ENCODE assay signal across 7 cellular contexts in the genomic region with DNA sequence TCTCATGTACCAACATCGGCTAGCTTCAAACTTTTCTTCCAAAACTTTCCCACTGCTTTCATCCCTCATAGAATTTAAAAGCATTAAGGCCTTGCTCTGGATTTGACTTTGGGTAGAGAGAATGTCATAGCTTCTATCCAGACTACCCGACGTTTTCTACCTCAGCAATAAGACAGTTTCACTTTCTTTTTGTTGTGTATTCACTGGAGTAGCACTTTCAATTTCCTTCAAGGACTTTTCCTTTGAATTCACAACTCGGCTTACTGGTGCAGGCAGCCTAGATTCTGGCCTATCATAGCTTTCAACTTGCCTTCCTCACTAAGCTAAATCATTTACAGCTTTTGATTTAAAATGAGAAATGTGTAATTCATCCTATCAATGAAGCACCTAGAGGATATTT.
DNase-seq lines count a peak whose midpoint lies in the region; ATAC-seq lines count a peak whose summit lies in the region.

No MANE protein-coding gene starts in this region.

- peak overlapping the region; percentile 75 for H3K4me2 ChIP-seq in skeletal muscle satellite cell (ENCODE audit: low read length)

- H3K4me1 ChIP-seq in endocrine pancreas (ENCODE audit: control insufficient read depth, insufficient read depth, low read length), result no peaks in the 10 kb centered on the region
- H3K4me1 ChIP-seq in skeletal muscle satellite cell (ENCODE audit: control insufficient read depth, insufficient read depth, low read length), result peaks cover 32% of the 10 kb centered on the region

- DNase-seq in NAMALWA (ENCODE audit: low spot score), result peak; percentile 24
- no peak for DNase-seq in stimulated activated CD4-positive, alpha-beta T cell treated with anti-CD3 and anti-CD28 coated beads, Interleukin-2, amount 100 ng/mL, for 24 hours

- H3K36me3 ChIP-seq in endocrine pancreas (ENCODE audit: control insufficient read depth, insufficient read depth, low read length) (no peaks in the 10 kb centered on the region), skeletal muscle satellite cell (ENCODE audit: insufficient read depth, low read length) (no peaks in the 10 kb centered on the region)

- H3K9ac ChIP-seq in endocrine pancreas (ENCODE audit: control insufficient read depth, insufficient read depth, low read length) (no peak overlapping the region), skeletal muscle satellite cell (ENCODE audit: low read depth, low read length) (peak overlapping the region; percentile 34)

- ATAC-seq in GM19395 (IDR thresholded peaks at IDR 0.05; ENCODE audit: unreplicated experiment) (peak; percentile 63), HG03196 (IDR thresholded peaks at IDR 0.05; ENCODE audit: unreplicated experiment) (no peak), HG03139 (IDR thresholded peaks at IDR 0.05; ENCODE audit: unreplicated experiment) (no peak)

- H3K4me3 ChIP-seq in endocrine pancreas (ENCODE audit: control insufficient read depth, insufficient read depth, low read length), result peak overlapping the region; percentile 34
- H3K4me3 ChIP-seq in skeletal muscle satellite cell (ENCODE audit: low read length), result peak overlapping the region; percentile 57

- H3K9me3 ChIP-seq in endocrine pancreas (ENCODE audit: control insufficient read depth, low read length), result no peaks in the 10 kb centered on the region
- H3K9me3 ChIP-seq in skeletal muscle satellite cell (replicated peaks; ENCODE audit: low read length), result no peaks in the 10 kb centered on the region

- H3K27me3 ChIP-seq in endocrine pancreas (ENCODE audit: control insufficient read depth, insufficient read depth, low read length), result no peaks in the 10 kb centered on the region
- H3K27me3 ChIP-seq in skeletal muscle satellite cell (ENCODE audit: control insufficient read depth, insufficient read depth, low read length), result no peaks in the 10 kb centered on the region
